1 cellular context compared by ENCODE assay signal in genomic region chr11:108494182-108494581, GRCh38.
A peak's percentile ranks its signal among the peaks of the same experiment; 100 is the strongest.
TF ChIP-seq lines count a peak whose summit lies in the region.

No MANE protein-coding gene starts in this region.

TF ChIP-seq in K562, 482 proteins besides CTCF, POLR2A, EP300 and RAD21:
- TF ChIP-seq KAT8 (IDR thresholded peaks at IDR 0.05; ENCODE audit: low read depth) (no peak), GATA2 (CRISPR knock-in tag; IDR thresholded peaks at IDR 0.05) (no peak), ZNF586 (CRISPR knock-in tag; conservative IDR thresholded peaks at IDR 0.05) (no peak), CEBPZ (IDR thresholded peaks at IDR 0.05; ENCODE audit: borderline replicate concordance, low read depth, low read length) (no peak), ZBTB1 (CRISPR knock-in tag; IDR thresholded peaks at IDR 0.05; ENCODE audit: borderline replicate concordance, low read depth) (no peak), XRCC5 (IDR thresholded peaks at IDR 0.05; ENCODE audit: low read depth, low read length) (no peak), POLR2AphosphoS2 (IDR thresholded peaks at IDR 0.05; ENCODE audit: low read length) (no peak), MNT (conservative IDR thresholded peaks at IDR 0.05) (no peak), NFIC (IDR thresholded peaks at IDR 0.05) (peak; percentile 97), NR1H2 (CRISPR knock-in tag; IDR thresholded peaks at IDR 0.05) (no peak), ZNF57 (CRISPR knock-in tag; IDR thresholded peaks at IDR 0.05) (no peak), NUFIP1 (IDR thresholded peaks at IDR 0.05; ENCODE audit: partially characterized antibody) (no peak), NFIX (CRISPR knock-in tag; IDR thresholded peaks at IDR 0.05; ENCODE audit: low read depth) (peak; percentile 73; the same call in 1 of the 2 replicates), ZBED1 (IDR thresholded peaks at IDR 0.05) (no peak), HMGN3 (IDR thresholded peaks at IDR 0.05; ENCODE audit: borderline replicate concordance, extremely low read depth, insufficient read length, low read depth, low read length) (no peak), CHD4 (IDR thresholded peaks at IDR 0.05; ENCODE audit: insufficient read depth, insufficient replicate concordance, low read depth, low read length, poor library complexity, severe bottlenecking) (no peak), NR3C1 (CRISPR knock-in tag; IDR thresholded peaks at IDR 0.05) (no peak), ZBTB11 (CRISPR knock-in tag; IDR thresholded peaks at IDR 0.05) (no peak)
